ENCODE assay signal across 30 cellular contexts in the genomic region with DNA sequence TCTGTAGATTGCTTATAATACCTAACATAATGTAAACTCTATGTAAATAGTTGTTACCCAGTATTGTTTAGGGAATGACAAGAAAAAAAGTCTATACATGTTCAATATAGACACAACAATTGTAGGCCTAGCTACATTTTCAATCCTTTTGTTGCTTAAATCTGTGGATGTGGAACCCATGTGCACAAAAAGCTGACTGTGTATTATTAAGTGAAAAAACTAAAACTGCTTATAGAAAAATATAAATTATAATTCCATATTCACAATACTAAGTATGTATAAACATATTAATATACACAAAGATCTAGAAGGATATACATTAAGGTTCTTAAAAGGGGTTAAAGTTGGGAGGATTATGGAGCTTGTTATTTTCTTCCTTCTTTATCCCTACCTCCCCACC.
"Had no signal": no experiment of that assay in that cellular context is flagged by ENCODE, and none has a peak within 500 bp of the region (broad histone marks: within the 10 kb centered on the region; RNA-seq: fewer than 3 reads in every experiment).

No MANE protein-coding gene starts in this region.

- H3K27me3 ChIP-seq: esophagus squamous epithelium, heart right ventricle, left lung, neutrophil, pancreas, right lobe of liver, suprapubic skin had no signal

- DNase-seq: cerebellar nuclear complex; effector CD8-positive, alpha-beta T cell; esophagus squamous epithelium; foreskin melanocyte; glutamatergic neuron; heart right ventricle; hypothalamus; left cardiac atrium; left lung; mesenchymal stem cell; naive thymus-derived CD8-positive, alpha-beta T cell; pancreas; right lobe of liver; stimulated activated CD4-positive, alpha-beta T cell treated with anti-CD3 and anti-CD28 coated beads, Interleukin-12 subunit alpha, Interleukin-12 subunit beta, amount 100 ng/mL, for 4 hours; stimulated activated CD4-positive, alpha-beta T cell treated with anti-CD3 and anti-CD28 coated beads, Interleukin-1b, Interleukin-23, amount 100 ng/mL, for 48 hours; stimulated activated CD4-positive, alpha-beta T cell treated with anti-CD3 and anti-CD28 coated beads, Interleukin-4, amount 100 ng/mL, for 1 hour; stimulated activated CD8-positive, alpha-beta memory T cell treated with anti-CD3 and anti-CD28 coated beads, Interleukin-4, amount 100 ng/mL, for 48 hours; stimulated activated naive CD4-positive, alpha-beta T cell; stimulated activated naive CD8-positive, alpha-beta T cell treated with anti-CD3 and anti-CD28 coated beads, Interleukin-15, amount 100 ng/mL, for 72 hours; trophoblast cell had no signal

- H3K4me1 ChIP-seq: pancreas had no signal

- H3K36me3 ChIP-seq: esophagus squamous epithelium, heart right ventricle, left lung, neutrophil, pancreas, right lobe of liver, suprapubic skin had no signal

- H3K27ac ChIP-seq: heart right ventricle, left lung, neutrophil, pancreas, right lobe of liver, suprapubic skin had no signal

- H3K27me3 Mint-ChIP-seq: dendritic cell treated with granulocyte-macrophage colony-stimulating factor and Interleukin-4, amounts not matched to agents 40 ng/mL and 50 ng/mL, for 4 days; naive thymus-derived CD8-positive, alpha-beta T cell; progenitor cell of endocrine pancreas; stimulated activated naive CD8-positive, alpha-beta T cell treated with anti-CD3 and anti-CD28 coated beads, Interleukin-15, amount 100 ng/mL, for 72 hours had no signal

- H3K4me2 ChIP-seq: smooth muscle cell had no signal

- ATAC-seq: heart right ventricle; left cardiac atrium; naive thymus-derived CD8-positive, alpha-beta T cell; stimulated activated naive CD8-positive, alpha-beta T cell treated with anti-CD3 and anti-CD28 coated beads, Interleukin-15, amount 100 ng/mL, for 72 hours had no signal

- H3K36me3 Mint-ChIP-seq: mesothelial cell of epicardium; naive thymus-derived CD8-positive, alpha-beta T cell had no signal

- FAIRE-seq: colon, endothelial cell of umbilical vein had no signal

- H3K4me3 Mint-ChIP-seq: dendritic cell treated with granulocyte-macrophage colony-stimulating factor and Interleukin-4, amounts not matched to agents 40 ng/mL and 50 ng/mL, for 4 days; mesothelial cell of epicardium; naive thymus-derived CD8-positive, alpha-beta T cell; neural crest cell; stimulated activated naive CD8-positive, alpha-beta T cell treated with anti-CD3 and anti-CD28 coated beads, Interleukin-15, amount 100 ng/mL, for 72 hours had no signal

- H3K27ac Mint-ChIP-seq: dendritic cell treated with granulocyte-macrophage colony-stimulating factor and Interleukin-4, amounts not matched to agents 40 ng/mL and 50 ng/mL, for 4 days; mesothelial cell of epicardium; progenitor cell of endocrine pancreas; stimulated activated naive CD8-positive, alpha-beta T cell treated with anti-CD3 and anti-CD28 coated beads, Interleukin-15, amount 100 ng/mL, for 72 hours had no signal

- H3K9me3 ChIP-seq: esophagus squamous epithelium, heart right ventricle, left lung, mucosa of descending colon, neutrophil, pancreas, right lobe of liver, suprapubic skin had no signal

- H3K4me3 ChIP-seq: esophagus squamous epithelium, heart right ventricle, left lung, mucosa of descending colon, pancreas, right lobe of liver, smooth muscle cell, suprapubic skin had no signal

- H3K9me3 Mint-ChIP-seq: mesothelial cell of epicardium; naive thymus-derived CD8-positive, alpha-beta T cell had no signal
